ENCODE assay signal across 22 cellular contexts in the genomic region with DNA sequence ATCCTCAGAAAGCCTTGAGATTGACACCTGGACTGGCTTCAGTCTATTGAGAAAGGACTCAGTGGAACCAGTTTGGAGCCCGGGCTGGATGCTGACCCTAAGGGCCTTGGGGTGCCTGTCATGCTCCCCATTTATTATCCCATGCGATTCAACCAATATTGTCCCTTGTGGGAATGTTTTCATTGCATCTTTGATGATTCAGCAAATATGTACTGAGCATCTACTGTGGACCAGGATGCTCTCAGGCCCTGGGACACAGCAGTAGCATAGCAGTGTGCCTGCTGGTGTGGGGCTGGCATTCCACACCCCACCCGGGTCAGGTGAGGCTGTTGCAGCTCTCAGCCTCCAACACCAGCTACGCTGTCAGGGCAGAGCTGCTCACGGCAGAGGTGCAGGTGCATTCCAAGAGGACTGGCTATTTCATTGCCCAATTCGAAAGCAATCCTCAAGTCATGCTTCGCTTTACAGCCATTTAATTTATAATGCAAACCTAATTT.
DNase-seq lines count a peak whose midpoint lies in the region; ATAC-seq, FAIRE-seq and TF ChIP-seq lines count a peak whose summit lies in the region.
"Had no signal": no experiment of that assay in that cellular context is flagged by ENCODE, and none has a peak within 500 bp of the region (broad histone marks: within the 10 kb centered on the region; RNA-seq: fewer than 3 reads in every experiment).

No MANE protein-coding gene starts in this region.

- BruUV-seq in HepG2 (replicated peaks; lab: Mats Ljungman, UMichigan) (no TSS peak), K562 (replicated peaks; lab: Mats Ljungman, UMichigan) (no TSS peak)

- no peaks in the 10 kb centered on the region for H3K36me3 ChIP-seq in HepG2 (replicated peaks in 1 of 2; ENCODE audit: control insufficient read depth in 1 of 2, insufficient read depth in 2 of 2, low read length in 2 of 2)
- no peaks in the 10 kb centered on the region for H3K36me3 ChIP-seq in right lobe of liver
- H3K36me3 ChIP-seq in K562 (ENCODE audit: control insufficient read depth, insufficient read depth, low read length), result no peaks in the 10 kb centered on the region
- no peaks in the 10 kb centered on the region for H3K36me3 ChIP-seq in spleen
- no peaks in the 10 kb centered on the region for H3K36me3 ChIP-seq in brain microvascular endothelial cell (replicated peaks)
- H3K36me3 ChIP-seq: BLaER1 treated with 17β-estradiol and CSF1 and Interleukin-3, amounts not matched to agents 10 nM and 100 nM had no signal

- H3K36me3 Mint-ChIP-seq in mesothelial cell of epicardium, result no peaks in the 10 kb centered on the region
- H3K36me3 Mint-ChIP-seq: CD4-positive, CD25-positive, alpha-beta regulatory T cell; CD8-positive, alpha-beta memory T cell had no signal

- TF ChIP-seq CTCF in HepG2 (CRISPR knock-in tag; IDR thresholded peaks at IDR 0.05), result no peak
- TF ChIP-seq CTCF in right lobe of liver (IDR thresholded peaks at IDR 0.05), result no peak
- TF ChIP-seq CTCF in K562 (IDR thresholded peaks at IDR 0.05 in 2 of 3, conservative IDR thresholded peaks at IDR 0.05 in 1 of 3; ENCODE audit: insufficient read depth in 2 of 3, low read depth in 1 of 3, low read length in 3 of 3), result no peak
- no peak for TF ChIP-seq CTCF in mesothelial cell of epicardium (IDR thresholded peaks at IDR 0.05; ENCODE audit: unreplicated experiment)
- TF ChIP-seq CTCF in spleen (IDR thresholded peaks at IDR 0.05 in 8 of 11, conservative IDR thresholded peaks at IDR 0.05 in 3 of 11), result no peak
- no peak for TF ChIP-seq CTCF in brain microvascular endothelial cell (IDR thresholded peaks at IDR 0.05; ENCODE audit: low read depth, low read length, missing control alignments)

- H3K27me3 ChIP-seq in HepG2 (ENCODE audit: control insufficient read depth in 1 of 2, insufficient read depth in 2 of 2, low read length in 2 of 2) (peaks cover 0 to 17% of the 10 kb centered on the region in 2 experiments; a peak in 4 of 5 replicates), right lobe of liver (no peaks in the 10 kb centered on the region), K562 (ENCODE audit: control insufficient read depth in 2 of 2, insufficient read depth in 2 of 2, low read length in 2 of 2) (no peaks in the 10 kb centered on the region), spleen (replicated peaks in 1 of 7) (peaks cover 0 to 21% (median 0%) of the 10 kb centered on the region in 7 donors), brain microvascular endothelial cell (replicated peaks) (no peaks in the 10 kb centered on the region)
- H3K27me3 ChIP-seq: BLaER1 treated with 17β-estradiol and CSF1 and Interleukin-3, amounts not matched to agents 10 nM and 100 nM had no signal

- H4K20me1 ChIP-seq in HepG2 (ENCODE audit: insufficient read depth, low read length), result no peaks in the 10 kb centered on the region
- H4K20me1 ChIP-seq in K562 (replicated peaks; ENCODE audit: control insufficient read depth, insufficient read depth, low read length), result no peaks in the 10 kb centered on the region

- H3K27me3 Mint-ChIP-seq in mesothelial cell of epicardium (ENCODE audit: low read depth), result peaks cover 6% of the 10 kb centered on the region
- H3K27me3 Mint-ChIP-seq: B cell; CD4-positive, CD25-positive, alpha-beta regulatory T cell had no signal

- CTCF ChIA-PET in HepG2 (lab: Yijun Ruan, JAX; ENCODE audit: low intra/inter-chr PET ratio, low total read pairs) (no interaction called here), K562 (lab: Yijun Ruan, JAX; ENCODE audit: low intra/inter-chr PET ratio) (no interaction called here)

- no peaks in the 10 kb centered on the region for H3K9me1 ChIP-seq in K562 (ENCODE audit: control insufficient read depth, insufficient read depth, low read length)

- H3K4me1 ChIP-seq in HepG2 (ENCODE audit: insufficient read depth, low read length), result no peaks in the 10 kb centered on the region
- no peaks in the 10 kb centered on the region for H3K4me1 ChIP-seq in right lobe of liver
- peaks cover 0 to 6% of the 10 kb centered on the region in 2 experiments; a peak in 2 of 5 replicates for H3K4me1 ChIP-seq in K562 (replicated peaks in 1 of 2; ENCODE audit: control insufficient read depth in 2 of 2, insufficient read depth in 2 of 2, low read length in 2 of 2)
- H3K4me1 ChIP-seq in spleen, result no peaks in the 10 kb centered on the region

- H3K79me2 ChIP-seq in HepG2 (ENCODE audit: insufficient read depth, low read length) (no peaks in the 10 kb centered on the region), K562 (ENCODE audit: control insufficient read depth, insufficient read depth, low read length) (no peaks in the 10 kb centered on the region)

- H3K9ac ChIP-seq in HepG2 (ENCODE audit: insufficient read depth, low read depth, low read length) (no peak overlapping the region), K562 (ENCODE audit: insufficient read depth in 1 of 2, low read depth in 2 of 2, low read length in 2 of 2) (no peak overlapping the region)
- H3K9ac ChIP-seq: BLaER1 treated with 17β-estradiol and CSF1 and Interleukin-3, amounts not matched to agents 10 nM and 100 nM; GM23248 had no signal

- WGBS in HepG2 (ENCODE audit: low lambda C conversion rate), result 4% methylated on average over 2 of the region's 7 CpGs
- WGBS in right lobe of liver (ENCODE audit: insufficient coverage, low coverage, low lambda C conversion rate, missing lambda C conversion rate), result 53% methylated on average over 5 of the region's 7 CpGs
- 0% methylated on average over 7 of the region's 7 CpGs for WGBS in K562 (ENCODE audit: insufficient coverage, low coverage, missing lambda C conversion rate)
- 76 to 95% (median 86%) methylated on average over 7 of the region's 7 CpGs for WGBS in spleen, 5 donors

- H3K4me1 Mint-ChIP-seq in mesothelial cell of epicardium, result peaks cover 22% of the 10 kb centered on the region
- H3K4me1 Mint-ChIP-seq: B cell; CD4-positive, CD25-positive, alpha-beta regulatory T cell; CD8-positive, alpha-beta memory T cell had no signal

- H3K9me3 ChIP-seq in HepG2 (ENCODE audit: low read length) (no peaks in the 10 kb centered on the region), right lobe of liver (no peaks in the 10 kb centered on the region), K562 (replicated peaks; ENCODE audit: control insufficient read depth, insufficient read depth, low read depth, low read length) (no peaks in the 10 kb centered on the region), spleen (no peaks in the 10 kb centered on the region)
- H3K9me3 ChIP-seq: BLaER1 treated with 17β-estradiol and CSF1 and Interleukin-3, amounts not matched to agents 10 nM and 100 nM had no signal

- H3K4me3 ChIP-seq in HepG2 (replicated peaks in 1 of 3; ENCODE audit: insufficient read depth in 1 of 3, low read depth in 2 of 3, low read length in 3 of 3) (no peak overlapping the region), right lobe of liver (no peak overlapping the region), K562 (no peak overlapping the region), spleen (no peak overlapping the region), brain microvascular endothelial cell (ENCODE audit: low read depth, low read length) (no peak overlapping the region)
- H3K4me3 ChIP-seq: BLaER1 treated with 17β-estradiol and CSF1 and Interleukin-3, amounts not matched to agents 10 nM and 100 nM; GM12878; GM23248 had no signal

- no peak for FAIRE-seq in HepG2 (lab: Jason Lieb, UNC)
- FAIRE-seq in K562 (lab: Jason Lieb, UNC), result no peak
- FAIRE-seq: GM12878, H54 had no signal

- H3K9me3 Mint-ChIP-seq in mesothelial cell of epicardium, result no peaks in the 10 kb centered on the region

- H2AFZ ChIP-seq in HepG2 (ENCODE audit: low read length) (no peak overlapping the region), K562 (ENCODE audit: low read depth, low read length) (no peak overlapping the region)
- H2AFZ ChIP-seq: GM23248 had no signal

- in situ Hi-C loops in HepG2 (cut with HindIII; ENCODE audit: extremely low pct_ligation_motif_present, low pct_unique_long_range_greater_than_20kb) (no loop called here), K562 (cut with MboI) (no loop called here), brain microvascular endothelial cell (cut with HindIII; ENCODE audit: low pct_ligation_motif_present, low sequenced_read_pairs) (no loop called here)

- H3K4me3 Mint-ChIP-seq in mesothelial cell of epicardium, result no peak overlapping the region
- H3K4me3 Mint-ChIP-seq: B cell; CD4-positive, CD25-positive, alpha-beta regulatory T cell; CD8-positive, alpha-beta memory T cell had no signal

- TF ChIP-seq EP300 in HepG2 (IDR thresholded peaks at IDR 0.05; ENCODE audit: low read depth in 2 of 2, low read length in 2 of 2) (no peak), HepG2 (CRISPR knock-in tag; IDR thresholded peaks at IDR 0.05; ENCODE audit: borderline replicate concordance) (no peak), K562 (IDR thresholded peaks at IDR 0.05; ENCODE audit: low read length) (no peak)

- ATAC-seq in HepG2, result no peak
- no peak for ATAC-seq in right lobe of liver
- ATAC-seq in K562, result no peak
- ATAC-seq: GM12878 had no signal

- POLR2A ChIA-PET in HepG2 (lab: Yijun Ruan, JAX) (no interaction called here), K562 (lab: Yijun Ruan, JAX) (no interaction called here)

- H3K4me2 ChIP-seq in HepG2 (ENCODE audit: low read depth, low read length) (no peak overlapping the region), K562 (ENCODE audit: insufficient read depth, low read length) (no peak overlapping the region)
- H3K4me2 ChIP-seq: BLaER1 treated with 17β-estradiol and CSF1 and Interleukin-3, amounts not matched to agents 10 nM and 100 nM had no signal

- peak overlapping the region; percentile 16 for H3K27ac Mint-ChIP-seq in mesothelial cell of epicardium
- H3K27ac Mint-ChIP-seq: B cell; CD4-positive, CD25-positive, alpha-beta regulatory T cell; CD8-positive, alpha-beta memory T cell had no signal

- DNase-seq in HepG2 (ENCODE audit: low spot score) (no peak), right lobe of liver (no peak), K562 (ENCODE audit: extremely low read depth in 1 of 4, low spot score in 3 of 4) (no peak), mesothelial cell of epicardium (ENCODE audit: low spot score in 2 of 2, unreplicated experiment in 2 of 2) (no peak), spleen (peak; percentile 30), brain microvascular endothelial cell (no peak), HCEC 1CT (no peak)
- no peak for DNase-seq in central memory CD4-positive, alpha-beta T cell
- DNase-seq: 8988T; CD4-positive, CD25-positive, alpha-beta regulatory T cell; CD8-positive, alpha-beta memory T cell; COR-L47; DMS 273 treated with DMSO at 0.1 percent for 48 hours; DMS53; DND-41; EL; GM23248; KBM-7 had no signal

- TF ChIP-seq POLR2A in HepG2 (IDR thresholded peaks at IDR 0.05; ENCODE audit: insufficient read depth in 1 of 2, low read depth in 2 of 2, low read length in 2 of 2), result no peak
- no peak for TF ChIP-seq POLR2A in right lobe of liver (IDR thresholded peaks at IDR 0.05)
- TF ChIP-seq POLR2A in K562 (conservative IDR thresholded peaks at IDR 0.05), result no peak
- TF ChIP-seq POLR2A in spleen (IDR thresholded peaks at IDR 0.05), result no peak

- intact Hi-C loops in HepG2 (cut with micrococcal nuclease; ENCODE audit: unreplicated experiment) (no loop called here), right lobe of liver (cut with DNase I) (no loop called here), K562 (cut with micrococcal nuclease) (no loop called here), spleen (cut with DNase I; ENCODE audit: low total_unique reads) (no loop called here)

- TF ChIP-seq RAD21 in HepG2 (CRISPR knock-in tag; IDR thresholded peaks at IDR 0.05) (no peak), K562 (CRISPR knock-in tag; conservative IDR thresholded peaks at IDR 0.05 in 1 of 2, IDR thresholded peaks at IDR 0.05 in 1 of 2) (no peak)

- H3K27ac ChIP-seq in HepG2 (ENCODE audit: extremely low read length, insufficient read depth, low read length) (no peak overlapping the region), right lobe of liver (no peak overlapping the region), K562 (ENCODE audit: extremely low read depth, low read depth, low read length) (no peak overlapping the region), spleen (no peak overlapping the region), brain microvascular endothelial cell (no peak overlapping the region)
- H3K27ac ChIP-seq: BLaER1 treated with 17β-estradiol and CSF1 and Interleukin-3, amounts not matched to agents 10 nM and 100 nM; GM23248 had no signal
